17 cellular contexts compared by ENCODE assay signal in the genomic region with DNA sequence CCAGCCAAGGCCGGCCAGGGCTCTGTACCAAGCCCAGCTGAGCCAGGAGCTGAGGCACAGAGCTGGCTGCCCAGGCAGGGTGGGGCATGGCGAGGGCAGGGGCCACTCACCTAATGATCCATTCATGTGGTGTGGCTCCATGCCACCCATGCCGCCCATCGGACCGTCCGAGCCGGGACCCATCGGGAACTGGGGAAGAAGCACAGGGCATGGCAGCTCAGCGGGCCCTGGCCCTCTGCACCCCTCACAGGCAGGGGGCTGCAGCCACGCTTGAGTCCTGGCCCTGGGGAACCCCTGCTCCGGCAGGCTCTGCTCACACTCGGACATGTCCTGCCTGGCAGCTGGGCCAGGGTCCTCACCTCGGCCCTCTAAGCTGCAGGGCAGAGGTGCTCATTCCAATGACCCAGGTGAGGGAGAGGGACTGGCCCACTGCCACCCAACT. TPM values are rescaled to one million over a fixed set of nuclear protein-coding genes. Genes with fewer than 3 reads are reported as not detected.
DNase-seq lines count a peak whose midpoint lies in the region; ATAC-seq, FAIRE-seq and TF ChIP-seq lines count a peak whose summit lies in the region.
"Had no signal": no experiment of that assay in that cellular context is flagged by ENCODE, and none has a peak within 500 bp of the region (broad histone marks: within the 10 kb centered on the region; RNA-seq: fewer than 3 reads in every experiment).

No MANE protein-coding gene starts in this region.

- no peak overlapping the region for H3K4me3 Mint-ChIP-seq in nephron
- no peak overlapping the region for H3K4me3 Mint-ChIP-seq in activated naive CD4-positive, alpha-beta T cell treated with anti-CD3 and anti-CD28 coated beads for 36 hours
- H3K4me3 Mint-ChIP-seq in Caco-2 (ENCODE audit: unreplicated experiment), result no peak overlapping the region

- H3K4me1 ChIP-seq in ascending aorta (peaks cover 0 to 8% of the 10 kb centered on the region in 2 donors), uterus (peaks cover 0 to 14% of the 10 kb centered on the region in 2 donors), Caco-2 (peaks cover 13% of the 10 kb centered on the region)

- H3K27ac ChIP-seq in ascending aorta (peak overlapping the region; percentile 41 to 56), uterus (peak overlapping the region; percentile 20 to 50)
- H3K27ac ChIP-seq: pancreas, WERI-Rb-1 had no signal

- H3K27me3 Mint-ChIP-seq in nephron (ENCODE audit: low read depth), result no peaks in the 10 kb centered on the region
- H3K27me3 Mint-ChIP-seq in activated naive CD4-positive, alpha-beta T cell treated with anti-CD3 and anti-CD28 coated beads for 36 hours (ENCODE audit: low read depth), result no peaks in the 10 kb centered on the region
- no peaks in the 10 kb centered on the region for H3K27me3 Mint-ChIP-seq in Caco-2 (ENCODE audit: insufficient read depth, unreplicated experiment)

- intact Hi-C loops in Right ventricle myocardium inferior (cut with DNase I), result no loop called here
- intact Hi-C loops in left cardiac atrium (cut with DNase I), result loop anchor here in 1 of 2 donors (10.0 kb wide), 1 partner anchor 176 kb away; a partner anchor contains a TSS
- intact Hi-C loops in ascending aorta (cut with DNase I), result loop anchor here (5.0 kb wide), 2 partner anchors 44 to 259 kb away; no protein-coding TSS in a partner anchor
- intact Hi-C loops in uterus (cut with DNase I; ENCODE audit: low total_unique reads), result no loop called here
- intact Hi-C loops in activated naive CD4-positive, alpha-beta T cell treated with anti-CD3 and anti-CD28 coated beads for 36 hours (cut with micrococcal nuclease), result loop anchor here (2.0 kb wide), 1 partner anchor 48 kb away; no protein-coding TSS in a partner anchor
- intact Hi-C loops in Caco-2 (cut with micrococcal nuclease; ENCODE audit: unreplicated experiment), result no loop called here

- BruUV-seq in Caco-2 (replicated peaks; lab: Mats Ljungman, UMichigan), result no TSS peak

- POLR2A ChIA-PET in Caco-2 (lab: Charles Lee), result no interaction called here

- H3K4me3 ChIP-seq in ascending aorta, result no peak overlapping the region
- no peak overlapping the region for H3K4me3 ChIP-seq in uterus
- H3K4me3 ChIP-seq in Caco-2 (ENCODE audit: low read depth, low read length), result no peak overlapping the region
- H3K4me3 ChIP-seq: body of pancreas, esophagus squamous epithelium, pancreas, smooth muscle cell had no signal

- H3K27ac Mint-ChIP-seq in nephron (peak overlapping the region in 2 of 3 experiments; percentile 80 to 94), Caco-2 (ENCODE audit: unreplicated experiment) (no peak overlapping the region)
- H3K27ac Mint-ChIP-seq in activated naive CD4-positive, alpha-beta T cell treated with anti-CD3 and anti-CD28 coated beads for 36 hours, result no peak overlapping the region

- TF ChIP-seq CTCF in ascending aorta (IDR thresholded peaks at IDR 0.05), result no peak
- no peak for TF ChIP-seq CTCF in nephron (IDR thresholded peaks at IDR 0.05; ENCODE audit: unreplicated experiment in 3 of 3)
- TF ChIP-seq CTCF in uterus (IDR thresholded peaks at IDR 0.05), result no peak
- no peak for TF ChIP-seq CTCF in Caco-2 (IDR thresholded peaks at IDR 0.05; ENCODE audit: insufficient read depth in 1 of 2, low read depth in 1 of 2, low read length in 1 of 2, severe bottlenecking in 1 of 2, unreplicated experiment in 1 of 2)

- H3K9me3 Mint-ChIP-seq in nephron (no peaks in the 10 kb centered on the region), Caco-2 (ENCODE audit: unreplicated experiment) (no peaks in the 10 kb centered on the region)
- H3K9me3 Mint-ChIP-seq in activated naive CD4-positive, alpha-beta T cell treated with anti-CD3 and anti-CD28 coated beads for 36 hours, result no peaks in the 10 kb centered on the region

- no peak for DNase-seq in Right ventricle myocardium inferior (ENCODE audit: missing footprints)
- no peak for DNase-seq in left cardiac atrium
- DNase-seq in ascending aorta (ENCODE audit: low spot score in 2 of 2), result no peak
- no peak for DNase-seq in uterus
- no peak for DNase-seq in GM12892 (ENCODE audit: insufficient read length)
- no peak for DNase-seq in activated naive CD4-positive, alpha-beta T cell treated with anti-CD3 and anti-CD28 coated beads for 36 hours
- no peak for DNase-seq in Caco-2
- DNase-seq: body of pancreas, esophagus squamous epithelium, head of caudate nucleus, NCI-H1092, NCI-H2107, NCI-H526 treated with DMSO at 0.1 percent for 48 hours, pancreas, WERI-Rb-1 had no signal

- H3K9me3 ChIP-seq in ascending aorta, result no peaks in the 10 kb centered on the region
- H3K9me3 ChIP-seq in uterus, result no peaks in the 10 kb centered on the region
- H3K9me3 ChIP-seq in Caco-2, result no peaks in the 10 kb centered on the region
- H3K9me3 ChIP-seq: body of pancreas, esophagus squamous epithelium, pancreas had no signal

- peaks cover 0 to 12% of the 10 kb centered on the region in 2 donors for H3K36me3 ChIP-seq in ascending aorta
- no peaks in the 10 kb centered on the region for H3K36me3 ChIP-seq in uterus
- no peaks in the 10 kb centered on the region for H3K36me3 ChIP-seq in Caco-2 (ENCODE audit: control insufficient read depth, insufficient read depth, low read length)
- H3K36me3 ChIP-seq: pancreas had no signal

- peaks cover 61% of the 10 kb centered on the region for H3K36me3 Mint-ChIP-seq in nephron (ENCODE audit: low read depth)
- H3K36me3 Mint-ChIP-seq in activated naive CD4-positive, alpha-beta T cell treated with anti-CD3 and anti-CD28 coated beads for 36 hours (ENCODE audit: low read depth), result peaks cover 3% of the 10 kb centered on the region
- H3K36me3 Mint-ChIP-seq in Caco-2 (ENCODE audit: insufficient read depth, unreplicated experiment), result peaks cover 17% of the 10 kb centered on the region

- H3K27me3 ChIP-seq in ascending aorta (no peaks in the 10 kb centered on the region), uterus (no peaks in the 10 kb centered on the region), Caco-2 (replicated peaks; ENCODE audit: control insufficient read depth, insufficient read depth, low read length) (no peaks in the 10 kb centered on the region)
- H3K27me3 ChIP-seq: body of pancreas, esophagus squamous epithelium, pancreas had no signal

- TF ChIP-seq POLR2A in uterus (IDR thresholded peaks at IDR 0.05), result no peak
- no peak for TF ChIP-seq POLR2A in GM12892 (IDR thresholded peaks at IDR 0.05; ENCODE audit: low read depth, low read length)

- no peak for FAIRE-seq in GM12892 (lab: Jason Lieb, UNC)
- FAIRE-seq: pancreas had no signal

- ATAC-seq in Right ventricle myocardium inferior (peak; percentile 4), left cardiac atrium (no peak)
- ATAC-seq: body of pancreas had no signal

- CTCF ChIA-PET in activated naive CD4-positive, alpha-beta T cell treated with anti-CD3 and anti-CD28 coated beads for 36 hours (lab: Charles Lee), result interaction anchor here (0.9 kb wide), 1 partner anchor 260 kb away, joined by 4 read pairs; no protein-coding TSS in a partner anchor
- CTCF ChIA-PET in Caco-2 (lab: Charles Lee), result no interaction called here

- H3K4me1 Mint-ChIP-seq in nephron (peaks cover 32% of the 10 kb centered on the region), Caco-2 (ENCODE audit: low read depth, unreplicated experiment) (peaks cover 9% of the 10 kb centered on the region)
- peaks cover 26% of the 10 kb centered on the region for H3K4me1 Mint-ChIP-seq in activated naive CD4-positive, alpha-beta T cell treated with anti-CD3 and anti-CD28 coated beads for 36 hours (ENCODE audit: low read depth)

RNA-seq across cellular contexts. Expression of a gene that starts 28.7 kb away (rescaled TPM):
- total RNA-seq in Right ventricle myocardium inferior, result 85.2 TPM
- 10 to 100 TPM; 54.7 to 64.2 TPM for total RNA-seq in left cardiac atrium
- total RNA-seq in ascending aorta, result 51.2 TPM
- total RNA-seq in uterus, result 10 to 100 TPM in 3 of 4 donors, 1 to 10 TPM in 1; 4.4 to 52.9 (median 39.0) TPM
- 90.9 TPM for polyA plus RNA-seq in GM12892 (2012; ENCODE audit: missing spikeins)
- total RNA-seq in activated naive CD4-positive, alpha-beta T cell treated with anti-CD3 and anti-CD28 coated beads for 36 hours, result 100 to 1,000 TPM; 203 to 211 TPM
- 95.4 and 95.6 TPM in 2 replicates for total RNA-seq in Caco-2 (2022)

RNA-seq across cellular contexts. Expression of a gene that starts 28.8 kb away (rescaled TPM):
- total RNA-seq in Right ventricle myocardium inferior (3.9 TPM), left cardiac atrium (1 to 10 TPM; 4.4 to 7.2 TPM), ascending aorta (5.1 TPM), uterus (10 to 100 TPM in 1 of 4 donors, 1 to 10 TPM in 3; 1.3 to 11.6 (median 6.6) TPM), Caco-2 (2022) (10.0 and 10.8 TPM in 2 replicates)
- polyA plus RNA-seq in GM12892 (2012; ENCODE audit: missing spikeins), result 6.0 TPM
- total RNA-seq in activated naive CD4-positive, alpha-beta T cell treated with anti-CD3 and anti-CD28 coated beads for 36 hours, result 10 to 100 TPM; 12.7 to 13.6 TPM

Comparison
In these comparisons a context has a peak if more than half of its experiments do, and no peak if none do; other contexts are left out.
1. H3K27ac Mint-ChIP-seq: peak in nephron (2 of 3); none in activated naive CD4-positive, alpha-beta T cell treated with anti-CD3 and anti-CD28 coated beads for 36 hours (single experiment) and Caco-2 (single experiment).
2. intact Hi-C loops: an anchor here in ascending aorta (5.0 kb wide) and activated naive CD4-positive, alpha-beta T cell treated with anti-CD3 and anti-CD28 coated beads for 36 hours (2.0 kb wide); none called in Right ventricle myocardium inferior, uterus and Caco-2.